ENCODE assay signal across 14 cellular contexts in genomic region chr1:58206749-58207148, GRCh38.
"Had no signal": no experiment of that assay in that cellular context is flagged by ENCODE, and none has a peak within 500 bp of the region (broad histone marks: within the 10 kb centered on the region; RNA-seq: fewer than 3 reads in every experiment).

No MANE protein-coding gene starts in this region.

- H3K36me3 ChIP-seq: gastrocnemius medialis, neutrophil, sigmoid colon had no signal

- H3K9me3 ChIP-seq: gastrocnemius medialis, mucosa of descending colon, neutrophil, sigmoid colon had no signal

- H3K4me1 ChIP-seq: gastrocnemius medialis, sigmoid colon had no signal

- DNase-seq: effector CD4-positive, alpha-beta T cell; endodermal cell; gastrocnemius medialis; islet precursor cell; mucosa of descending colon; naive thymus-derived CD8-positive, alpha-beta T cell; sigmoid colon; stimulated activated CD4-positive, alpha-beta T cell treated with anti-CD3 and anti-CD28 coated beads, Interleukin-2, amount 100 ng/mL, for 24 hours; stimulated activated naive CD4-positive, alpha-beta T cell; trophoblast cell had no signal

- H3K4me1 Mint-ChIP-seq: naive thymus-derived CD8-positive, alpha-beta T cell had no signal

- H3K27me3 Mint-ChIP-seq: naive thymus-derived CD8-positive, alpha-beta T cell had no signal

- H3K27ac ChIP-seq: coronary artery, gastrocnemius medialis, neutrophil, sigmoid colon, skin epidermis had no signal

- H3K27me3 ChIP-seq: gastrocnemius medialis, neutrophil, sigmoid colon had no signal

- H3K4me3 Mint-ChIP-seq: endodermal cell; naive thymus-derived CD8-positive, alpha-beta T cell had no signal

- H3K9me3 Mint-ChIP-seq: endodermal cell; naive thymus-derived CD8-positive, alpha-beta T cell had no signal

- H3K27ac Mint-ChIP-seq: endodermal cell; naive thymus-derived CD8-positive, alpha-beta T cell had no signal

- H3K4me3 ChIP-seq: coronary artery, gastrocnemius medialis, mucosa of descending colon, sigmoid colon, skin epidermis had no signal

- ATAC-seq: gastrocnemius medialis; left lobe of liver; mucosa of descending colon; naive thymus-derived CD8-positive, alpha-beta T cell had no signal
